11 cellular contexts compared by ENCODE assay signal in genomic region chr2:72895759-72896281, GRCh38. TPM values are rescaled to one million over a fixed set of nuclear protein-coding genes. Genes with fewer than 3 reads are reported as not detected.
DNase-seq lines count a peak whose midpoint lies in the region; TF ChIP-seq lines count a peak whose summit lies in the region.
"Had no signal": no experiment of that assay in that cellular context is flagged by ENCODE, and none has a peak within 500 bp of the region (broad histone marks: within the 10 kb centered on the region; RNA-seq: fewer than 3 reads in every experiment).

No MANE protein-coding gene starts in this region.

- peaks cover 2% of the 10 kb centered on the region for H4K20me1 ChIP-seq in osteoblast (ENCODE audit: insufficient read depth, low read length)

- peak overlapping the region; percentile 78 for H2AFZ ChIP-seq in osteoblast (ENCODE audit: low read length)

- no peak overlapping the region for H3K27ac ChIP-seq in Peyer's patch
- H3K27ac ChIP-seq in osteoblast (ENCODE audit: low read depth, low read length), result no peak overlapping the region

- peaks cover 0 to 3% of the 10 kb centered on the region in 2 donors for H3K27me3 ChIP-seq in Peyer's patch
- peaks cover 50% of the 10 kb centered on the region for H3K27me3 ChIP-seq in osteoblast (ENCODE audit: insufficient read depth, low read length)

- H3K4me1 ChIP-seq in Peyer's patch, result peaks cover 0 to 14% (median 0%) of the 10 kb centered on the region in 4 donors
- H3K4me1 ChIP-seq in osteoblast (ENCODE audit: insufficient read depth, low read length), result peaks cover 11% of the 10 kb centered on the region

- H3K4me2 ChIP-seq in osteoblast (ENCODE audit: insufficient read depth, low read length), result peak overlapping the region; percentile 80

- H3K9me3 ChIP-seq in Peyer's patch (no peaks in the 10 kb centered on the region), osteoblast (ENCODE audit: low read depth, low read length) (no peaks in the 10 kb centered on the region)

- no peaks in the 10 kb centered on the region for H3K79me2 ChIP-seq in osteoblast (ENCODE audit: insufficient read depth, low read length)

- TF ChIP-seq POLR2A in Peyer's patch (IDR thresholded peaks at IDR 0.05), result no peak

- peaks cover 0 to 10% (median 0%) of the 10 kb centered on the region in 3 donors for H3K36me3 ChIP-seq in Peyer's patch
- H3K36me3 ChIP-seq in osteoblast (ENCODE audit: insufficient read depth, low read length), result no peaks in the 10 kb centered on the region

- DNase-seq in DMS79 (lab: John Stamatoyannopoulos, UW) (peak; percentile 26), Peyer's patch (peak in 2 of 3 donors; percentile 70 to 77), foreskin fibroblast (peak; percentile 44 to 75), osteoblast (ENCODE audit: insufficient read length, low spot score, missing footprints) (no peak), activated T-cell treated with anti-CD3 and anti-CD28 coated beads for 4 hours (no peak), AML-193 (lab: John Stamatoyannopoulos, UW) (no peak), midbrain (lab: John Stamatoyannopoulos, UW) (no peak)
- no peak for DNase-seq in activated CD8-positive, alpha-beta memory T cell treated with anti-CD3 and anti-CD28 coated beads for 24 hours
- DNase-seq: CD8-positive, alpha-beta T cell had no signal

- TF ChIP-seq CTCF in Peyer's patch (IDR thresholded peaks at IDR 0.05) (peak in 2 of 6 experiments; percentile 20 to 35), foreskin fibroblast (IDR thresholded peaks at IDR 0.05; ENCODE audit: low read depth, low read length) (no peak), osteoblast (IDR thresholded peaks at IDR 0.05; ENCODE audit: extremely low read depth, low read depth, low read length) (no peak)

- H3K4me3 ChIP-seq in Peyer's patch (peak overlapping the region in 2 of 4 donors; percentile 23 to 31), foreskin fibroblast (ENCODE audit: low read depth in 1 of 2, low read length in 2 of 2) (peak overlapping the region in 1 of 2 donors; percentile 10), osteoblast (ENCODE audit: insufficient read depth, low read length) (peak overlapping the region; percentile 55)

RNA-seq across cellular contexts. Expression of gene SPR, which starts 8.6 kb away (rescaled TPM):
- total RNA-seq in Peyer's patch (10 to 100 TPM; 28.1 to 66.0 (median 52.1) TPM), osteoblast (17.0 and 19.2 TPM in 2 replicates)
- total RNA-seq: CD8-positive, alpha-beta T cell had no signal

RNA-seq across cellular contexts. Expression of gene EMX1, which starts 21.5 kb away (rescaled TPM):
- total RNA-seq in Peyer's patch (10 to 100 TPM in 1 of 4 donors, 1 to 10 TPM in 2, not detected in 1; 1.1 to 10.0 (median 3.4) TPM), osteoblast (not detected in 2 replicates)
- total RNA-seq: CD8-positive, alpha-beta T cell; glomerular endothelial cell; pulmonary artery endothelial cell had no signal

Comparison
In these comparisons a context has a peak if more than half of its experiments do, and no peak if none do; other contexts are left out.
1. DNase-seq: peak in DMS79 (single experiment), Peyer's patch (2 of 3) and foreskin fibroblast (2 of 2); none in osteoblast (single experiment), activated CD8-positive, alpha-beta memory T cell treated with anti-CD3 and anti-CD28 coated beads for 24 hours (single experiment), activated T-cell treated with anti-CD3 and anti-CD28 coated beads for 4 hours (single experiment), AML-193 (0 of 2) and midbrain (single experiment).